In the genomic region with DNA sequence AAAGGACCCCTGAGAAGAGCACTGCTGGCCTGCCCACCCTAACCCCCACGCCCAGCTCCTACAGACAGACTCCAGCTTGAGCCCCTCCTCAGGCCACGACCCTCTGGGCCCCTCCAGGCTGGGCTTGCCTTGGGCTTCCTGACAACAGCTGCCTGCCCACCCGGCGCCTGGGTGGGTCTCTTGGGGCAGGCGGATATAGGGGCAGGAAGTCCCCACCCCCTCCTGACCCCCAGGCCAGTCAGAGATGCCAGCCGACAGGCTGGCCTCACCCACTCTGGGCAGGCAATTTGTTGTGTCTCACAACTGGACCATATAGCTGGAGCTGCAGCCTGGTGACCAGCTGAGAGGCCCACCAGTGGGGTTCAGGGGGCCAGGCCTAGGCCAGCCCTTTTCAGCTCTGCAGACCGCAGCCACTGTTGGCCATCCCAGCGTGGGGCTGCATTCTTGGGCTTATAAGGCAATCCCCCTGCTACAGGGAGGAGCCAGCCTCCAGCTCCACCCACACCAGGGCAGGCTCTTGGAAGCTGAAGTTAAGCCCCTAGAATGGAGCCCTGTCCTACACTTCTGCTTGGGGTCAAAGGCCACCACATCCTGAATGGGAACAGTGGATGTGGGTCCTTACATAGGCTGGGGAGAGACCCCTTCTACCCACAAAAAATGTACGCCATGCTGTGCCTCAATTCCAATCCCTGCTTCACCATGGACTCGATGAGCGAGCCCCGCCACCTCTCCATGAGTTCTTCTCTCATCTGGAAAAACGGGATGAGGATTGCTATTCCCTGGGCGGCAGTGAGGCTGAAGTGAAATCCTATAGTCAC, we compare ENCODE assay signal across 8 cellular contexts. TPM values are rescaled to one million over a fixed set of nuclear protein-coding genes. Genes with fewer than 3 reads are reported as not detected.
DNase-seq lines count a peak whose midpoint lies in the region; ATAC-seq and TF ChIP-seq lines count a peak whose summit lies in the region.

No MANE protein-coding gene starts in this region.

- H3K9me3 ChIP-seq in PC-3 (ENCODE audit: low read length) = no peaks in the 10 kb centered on the region
- H3K9me3 ChIP-seq in mucosa of rectum (ENCODE audit: control insufficient read depth in 2 of 2, low read length in 2 of 2) = no peaks in the 10 kb centered on the region
- no peaks in the 10 kb centered on the region for H3K9me3 ChIP-seq in MM.1S (replicated peaks; ENCODE audit: insufficient read depth, low read length)

- H3K4me3 ChIP-seq in PC-3 (ENCODE audit: low read length) (peak overlapping the region; percentile 76), mucosa of rectum (ENCODE audit: low read length in 2 of 2) (peak overlapping the region in 1 of 2 donors; percentile 26), MM.1S (ENCODE audit: low read length) (no peak overlapping the region)

- peak; percentile 42 for DNase-seq in GDM1 (lab: John Stamatoyannopoulos, UW)
- peak; percentile 31 for DNase-seq in PC-3
- peak; percentile 93 for DNase-seq in ecto neural progenitor cell (ENCODE audit: low spot score)
- DNase-seq in MM.1S = no peak
- DNase-seq in stimulated activated CD4-positive, alpha-beta T cell treated with anti-CD3 and anti-CD28 coated beads, Interleukin-1b, Interleukin-23, amount 100 ng/mL, for 48 hours = no peak
- no peak for DNase-seq in C1 segment of cervical spinal cord (lab: John Stamatoyannopoulos, UW)

- POLR2A ChIA-PET in PC-3 (lab: Charles Lee; ENCODE audit: unreplicated experiment) = interaction anchor here (0.9 to 1.0 kb wide), 2 partner anchors 51 to 194 kb away, joined by 3 to 4 read pairs; no protein-coding TSS in a partner anchor

- H4K20me1 ChIP-seq in PC-3 (ENCODE audit: low read length) (peaks cover 8% of the 10 kb centered on the region; the same call in 1 of the 2 replicates), MM.1S (ENCODE audit: insufficient read depth, low read length) (no peaks in the 10 kb centered on the region)

- H3K9ac ChIP-seq in PC-3 (ENCODE audit: low read length) = peak overlapping the region; percentile 84
- peak overlapping the region; percentile 3 to 53 for H3K9ac ChIP-seq in mucosa of rectum (ENCODE audit: low read depth in 1 of 2, low read length in 2 of 2)
- H3K9ac ChIP-seq in MM.1S (ENCODE audit: low read length) = no peak overlapping the region

- no peak overlapping the region for H2AFZ ChIP-seq in PC-3 (ENCODE audit: low read length)
- no peak overlapping the region for H2AFZ ChIP-seq in MM.1S (ENCODE audit: low read length)

- H3K79me2 ChIP-seq in PC-3 (ENCODE audit: low read length) (peaks cover 43% of the 10 kb centered on the region), MM.1S (ENCODE audit: low read length) (no peaks in the 10 kb centered on the region)

- TF ChIP-seq CTCF in PC-3 (conservative IDR thresholded peaks at IDR 0.05; ENCODE audit: low read depth, low read length) (no peak), MM.1S (IDR thresholded peaks at IDR 0.05; ENCODE audit: low read length) (no peak)

- peaks cover 41% of the 10 kb centered on the region for H3K4me1 ChIP-seq in PC-3 (ENCODE audit: insufficient read depth, low read length)
- peaks cover 25 to 35% of the 10 kb centered on the region in 2 donors for H3K4me1 ChIP-seq in mucosa of rectum (ENCODE audit: control insufficient read depth in 2 of 2, insufficient read depth in 2 of 2, low read length in 2 of 2)
- peaks cover 5% of the 10 kb centered on the region for H3K4me1 ChIP-seq in MM.1S (ENCODE audit: low read length)

- H3K27ac ChIP-seq in PC-3 (ENCODE audit: low read length) (peak overlapping the region; percentile 93), mucosa of rectum (ENCODE audit: low read depth in 2 of 2, low read length in 2 of 2) (peak overlapping the region; percentile 86 to 87), MM.1S (ENCODE audit: low read length) (no peak overlapping the region)

- H3K4me2 ChIP-seq in PC-3 (ENCODE audit: low read length) (peak overlapping the region; percentile 99), MM.1S (ENCODE audit: low read depth, low read length) (no peak overlapping the region)

- H3F3A ChIP-seq in PC-3 (ENCODE audit: low read length, unreplicated experiment) (peaks cover 4% of the 10 kb centered on the region), MM.1S (ENCODE audit: insufficient read depth, low read length) (no peaks in the 10 kb centered on the region)

- intact Hi-C loops in PC-3 (cut with micrococcal nuclease) = loop anchor here (2.0 to 5.0 kb wide), 2 partner anchors 93 to 193 kb away; partner anchors contain the start of genes PRELID1 and RAB24

- H3K36me3 ChIP-seq in PC-3 (ENCODE audit: low read depth, low read length) = peaks cover 26% of the 10 kb centered on the region
- no peaks in the 10 kb centered on the region for H3K36me3 ChIP-seq in mucosa of rectum (ENCODE audit: control insufficient read depth in 2 of 2, insufficient read depth in 2 of 2, low read length in 2 of 2)
- no peaks in the 10 kb centered on the region for H3K36me3 ChIP-seq in MM.1S (replicated peaks; ENCODE audit: insufficient read depth, low read length)

- no peaks in the 10 kb centered on the region for H3K9me2 ChIP-seq in PC-3 (replicated peaks; ENCODE audit: low read length)
- H3K9me2 ChIP-seq in MM.1S (replicated peaks; ENCODE audit: insufficient read depth, low read length) = no peaks in the 10 kb centered on the region

- ATAC-seq in PC-3 (no peak), GM19463 (IDR thresholded peaks at IDR 0.05; ENCODE audit: unreplicated experiment) (no peak)

- CTCF ChIA-PET in PC-3 (lab: Charles Lee) = interaction anchor here (0.9 to 1.5 kb wide), 4 partner anchors 38 to 91 kb away, joined by 3 to 5 read pairs (median 4); no protein-coding TSS in a partner anchor

- TSS peak; percentile 41 for BruUV-seq in PC-3 (replicated peaks; lab: Mats Ljungman, UMichigan)

- H3K27me3 ChIP-seq in PC-3 (ENCODE audit: low read length) (no peaks in the 10 kb centered on the region), mucosa of rectum (ENCODE audit: control insufficient read depth in 2 of 2, insufficient read depth in 2 of 2, low read length in 2 of 2) (peaks cover 9% of the 10 kb centered on the region in 2 donors), MM.1S (replicated peaks; ENCODE audit: insufficient read depth, low read length) (peaks cover 21% of the 10 kb centered on the region)

RNA-seq across cellular contexts. Expression of gene PDLIM7, which starts 2.0 kb away (rescaled TPM):
- total RNA-seq in PC-3 (2014; rRNA removed) = 159 and 195 TPM in 2 replicates

RNA-seq across cellular contexts. Expression of gene DOK3, which starts 14.2 kb away (rescaled TPM):
- total RNA-seq in PC-3 (2014; rRNA removed) = 6.2 and 11.7 TPM in 2 replicates

RNA-seq across cellular contexts. Expression of gene DDX41, which starts 21.3 kb away (rescaled TPM):
- total RNA-seq in PC-3 (2014; rRNA removed) = 260 and 318 TPM in 2 replicates

RNA-seq across cellular contexts. Expression of gene DBN1, which starts 22.0 kb away (rescaled TPM):
- total RNA-seq in PC-3 (2014; rRNA removed) = 127 and 207 TPM in 2 replicates

RNA-seq across cellular contexts. Expression of gene PRR7, which starts 48.8 kb away (rescaled TPM):
- 40.6 and 47.2 TPM in 2 replicates for total RNA-seq in PC-3 (2014; rRNA removed)

Comparison
In these comparisons a context has a peak if more than half of its experiments do, and no peak if none do; other contexts are left out.
1. DNase-seq: peak in GDM1 (single experiment), PC-3 (single experiment) and ecto neural progenitor cell (single experiment); none in MM.1S (single experiment), stimulated activated CD4-positive, alpha-beta T cell treated with anti-CD3 and anti-CD28 coated beads, Interleukin-1b, Interleukin-23, amount 100 ng/mL, for 48 hours (single experiment) and C1 segment of cervical spinal cord (0 of 14).